ENCODE assay signal across 8 cellular contexts in the genomic region with DNA sequence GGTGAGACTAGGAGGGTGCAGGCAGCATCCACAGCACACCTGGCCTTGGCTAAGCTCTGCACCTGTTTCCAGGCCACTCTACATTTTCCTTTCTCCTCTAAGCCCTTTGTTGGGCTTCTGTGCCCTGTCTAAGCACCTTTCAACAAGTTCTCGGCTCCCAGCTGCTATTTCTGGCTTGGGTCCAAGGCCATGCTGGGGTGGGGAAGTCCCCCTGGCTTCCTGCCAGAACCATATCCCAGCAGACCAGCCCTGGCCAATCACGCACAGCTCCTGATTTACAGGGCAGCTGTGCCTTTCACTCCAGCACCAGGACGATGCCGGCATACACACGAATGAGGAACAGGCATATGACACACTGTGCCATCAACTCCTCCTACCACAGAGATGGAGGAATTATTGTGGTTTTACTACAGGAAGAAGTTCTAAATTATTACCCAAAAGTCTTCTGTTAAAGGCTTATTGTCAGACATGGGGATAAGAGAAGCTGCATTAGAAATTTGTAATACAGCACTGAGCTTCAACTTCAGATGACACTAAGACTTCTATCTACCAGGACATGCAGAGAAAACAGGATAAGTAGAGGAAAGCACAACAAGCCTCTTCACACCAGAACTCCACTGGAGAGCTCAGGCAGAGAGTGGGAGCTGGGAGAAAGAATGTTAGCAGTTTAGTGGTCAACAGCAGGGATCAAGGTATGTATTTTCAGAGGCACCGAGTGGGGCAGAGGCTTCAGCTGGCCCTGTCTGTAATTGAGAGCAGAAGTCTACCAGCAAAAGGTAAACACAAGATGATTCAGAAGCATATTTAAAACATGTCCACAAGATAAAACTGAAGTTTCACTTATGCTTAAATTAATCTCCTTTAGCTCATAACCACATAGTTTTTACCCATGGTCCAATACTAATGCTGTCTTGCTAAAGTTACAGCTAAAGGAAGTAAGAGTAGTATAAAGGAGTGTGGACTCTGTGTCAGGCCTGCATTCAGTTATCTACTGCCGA. TPM values are rescaled to one million over a fixed set of nuclear protein-coding genes. Genes with fewer than 3 reads are reported as not detected.
DNase-seq lines count a peak whose midpoint lies in the region; ATAC-seq and TF ChIP-seq lines count a peak whose summit lies in the region.

No MANE protein-coding gene starts in this region.

- ATAC-seq in HG03342 (IDR thresholded peaks at IDR 0.05; ENCODE audit: unreplicated experiment) (peak; percentile 86), GM19455 (IDR thresholded peaks at IDR 0.05; ENCODE audit: unreplicated experiment) (no peak)
- peak; percentile 86 for ATAC-seq in activated CD8-positive, alpha-beta T cell treated with anti-CD3 and anti-CD28 coated beads, Interleukin-2, amount 10 ng/mL, durations not matched to agents 7 days and 5 days
- peak; percentile 98 for ATAC-seq in effector memory CD8-positive, alpha-beta T cell (replicated peaks)

- H3K36me3 Mint-ChIP-seq in activated CD8-positive, alpha-beta T cell treated with anti-CD3 and anti-CD28 coated beads, Interleukin-2, amount 10 ng/mL, durations not matched to agents 7 days and 5 days (ENCODE audit: low read depth): peaks cover 45% of the 10 kb centered on the region
- H3K36me3 Mint-ChIP-seq in effector memory CD8-positive, alpha-beta T cell (ENCODE audit: insufficient read depth): peaks cover 38% of the 10 kb centered on the region

- in situ Hi-C loops in GM13976 (cut with MboI; ENCODE audit: low sequenced_read_pairs, unreplicated experiment): no loop called here

- H3K4me3 Mint-ChIP-seq in activated CD8-positive, alpha-beta T cell treated with anti-CD3 and anti-CD28 coated beads, Interleukin-2, amount 10 ng/mL, durations not matched to agents 7 days and 5 days: no peak overlapping the region
- peak overlapping the region; percentile 57 to 62 for H3K4me3 Mint-ChIP-seq in effector memory CD8-positive, alpha-beta T cell

- H3K9me3 Mint-ChIP-seq in activated CD8-positive, alpha-beta T cell treated with anti-CD3 and anti-CD28 coated beads, Interleukin-2, amount 10 ng/mL, durations not matched to agents 7 days and 5 days (ENCODE audit: insufficient read depth): no peaks in the 10 kb centered on the region
- no peaks in the 10 kb centered on the region for H3K9me3 Mint-ChIP-seq in effector memory CD8-positive, alpha-beta T cell

- no peak for TF ChIP-seq CTCF in GM13976 (IDR thresholded peaks at IDR 0.05; ENCODE audit: borderline replicate concordance, control extremely low read depth, extremely low read depth, insufficient read depth, missing control alignments)

- H3K27ac Mint-ChIP-seq in activated CD8-positive, alpha-beta T cell treated with anti-CD3 and anti-CD28 coated beads, Interleukin-2, amount 10 ng/mL, durations not matched to agents 7 days and 5 days: peak overlapping the region; percentile 73
- peak overlapping the region; percentile 94 to 97 for H3K27ac Mint-ChIP-seq in effector memory CD8-positive, alpha-beta T cell

- no peaks in the 10 kb centered on the region for H3K27me3 Mint-ChIP-seq in activated CD8-positive, alpha-beta T cell treated with anti-CD3 and anti-CD28 coated beads, Interleukin-2, amount 10 ng/mL, durations not matched to agents 7 days and 5 days (ENCODE audit: low read depth)
- no peaks in the 10 kb centered on the region for H3K27me3 Mint-ChIP-seq in effector memory CD8-positive, alpha-beta T cell

- POLR2A ChIA-PET in activated CD8-positive, alpha-beta T cell treated with anti-CD3 and anti-CD28 coated beads, Interleukin-2, amount 10 ng/mL, durations not matched to agents 7 days and 5 days (lab: Charles Lee): interaction anchor here (1.4 to 2.3 kb wide), 2 partner anchors 11 to 13 kb away, joined by 3 to 7 read pairs; no protein-coding TSS in a partner anchor

- CTCF ChIA-PET in activated CD8-positive, alpha-beta T cell treated with anti-CD3 and anti-CD28 coated beads, Interleukin-2, amount 10 ng/mL, durations not matched to agents 7 days and 5 days (lab: Charles Lee): interaction anchor here (0.6 to 7.7 kb wide), 13 partner anchors 9 to 188 kb away, joined by 3 to 28 read pairs (median 9); a partner anchor contains a TSS

- DNase-seq in GM13976 (ENCODE audit: low spot score) (peak; percentile 43), NCI-H748 (lab: John Stamatoyannopoulos, UW; ENCODE audit: unreplicated experiment) (peak; percentile 100), myocyte (ENCODE audit: low read depth) (peak; percentile 100)
- peak; percentile 63 for DNase-seq in activated CD8-positive, alpha-beta T cell treated with anti-CD3 and anti-CD28 coated beads, Interleukin-2, amount 10 ng/mL, durations not matched to agents 7 days and 5 days
- DNase-seq in effector memory CD8-positive, alpha-beta T cell: peak; percentile 76 to 80 (median 78)
- DNase-seq in stimulated activated CD8-positive, alpha-beta memory T cell treated with anti-CD3 and anti-CD28 coated beads, Interleukin-7, amount 100 ng/mL, for 24 hours (ENCODE audit: low read depth): peak; percentile 36

- H3K4me1 Mint-ChIP-seq in activated CD8-positive, alpha-beta T cell treated with anti-CD3 and anti-CD28 coated beads, Interleukin-2, amount 10 ng/mL, durations not matched to agents 7 days and 5 days (ENCODE audit: low read depth): peaks cover 40% of the 10 kb centered on the region
- H3K4me1 Mint-ChIP-seq in effector memory CD8-positive, alpha-beta T cell (ENCODE audit: low read depth in 2 of 2): peaks cover 31 to 50% of the 10 kb centered on the region in 2 donors

RNA-seq across cellular contexts. Expression of a gene that starts 37.4 kb away (rescaled TPM):
- total RNA-seq in activated CD8-positive, alpha-beta T cell treated with anti-CD3 and anti-CD28 coated beads, Interleukin-2, amount 10 ng/mL, durations not matched to agents 7 days and 5 days: 10 to 100 TPM; 18.2 to 18.8 TPM
- total RNA-seq in myocyte: 30.0 and 51.9 TPM in 2 replicates
- polyA plus RNA-seq in myocyte (2012): 11.1 TPM

RNA-seq across cellular contexts. Expression of a gene that starts 55.8 kb away (rescaled TPM):
- not detected for total RNA-seq in activated CD8-positive, alpha-beta T cell treated with anti-CD3 and anti-CD28 coated beads, Interleukin-2, amount 10 ng/mL, durations not matched to agents 7 days and 5 days
- total RNA-seq in myocyte: 77.9 and 143 TPM in 2 replicates
- polyA plus RNA-seq in myocyte (2012): 11.2 TPM

RNA-seq across cellular contexts. Expression of a gene that starts 57.2 kb away (rescaled TPM):
- under 1 TPM; 0.08 to 0.26 TPM for total RNA-seq in activated CD8-positive, alpha-beta T cell treated with anti-CD3 and anti-CD28 coated beads, Interleukin-2, amount 10 ng/mL, durations not matched to agents 7 days and 5 days
- total RNA-seq in myocyte: 4.1 and 5.0 TPM in 2 replicates
- 2.7 TPM for polyA plus RNA-seq in myocyte (2012)

Comparison
In these comparisons a context has a peak if more than half of its experiments do, and no peak if none do; other contexts are left out.
1. DNase-seq: peak in every context shown above with its lines; median percentile 100 in NCI-H748; 100 in myocyte; 78 in effector memory CD8-positive, alpha-beta T cell; 63 in activated CD8-positive, alpha-beta T cell treated with anti-CD3 and anti-CD28 coated beads, Interleukin-2, amount 10 ng/mL, durations not matched to agents 7 days and 5 days; 43 in GM13976; 36 in stimulated activated CD8-positive, alpha-beta memory T cell treated with anti-CD3 and anti-CD28 coated beads, Interleukin-7, amount 100 ng/mL, for 24 hours.
2. RNA of a gene that starts 55.8 kb away (total RNA-seq): 77.9 to 143 TPM in myocyte; not detected in activated CD8-positive, alpha-beta T cell treated with anti-CD3 and anti-CD28 coated beads, Interleukin-2, amount 10 ng/mL, durations not matched to agents 7 days and 5 days; every median in the first group is over 10 times any median in the second.